Comparison of ENCODE assay signal across 10 cellular contexts in the genomic region with DNA sequence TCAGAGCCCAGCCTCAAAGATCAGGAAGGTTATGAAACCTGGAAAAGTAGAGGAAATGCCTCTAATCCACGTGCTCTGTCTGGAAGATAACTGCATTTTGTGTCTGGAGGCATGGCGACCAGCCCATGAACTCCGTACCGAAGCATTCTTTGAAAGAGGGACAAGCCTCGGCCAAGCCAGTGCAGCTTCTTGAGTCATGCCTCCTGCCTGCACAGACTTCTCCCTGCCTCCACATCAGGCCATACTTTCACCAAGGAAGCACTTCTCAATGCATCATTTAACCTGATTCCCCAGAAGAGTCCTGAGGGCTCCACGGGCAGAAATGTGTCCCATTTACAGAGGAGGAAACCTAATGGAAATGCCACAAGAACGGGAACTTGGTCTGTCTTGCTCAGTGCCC. TPM values are rescaled to one million over a fixed set of nuclear protein-coding genes. Genes with fewer than 3 reads are reported as not detected.
A peak's percentile ranks its signal among the peaks of the same experiment; 100 is the strongest.
DNase-seq lines count a peak whose midpoint lies in the region; ATAC-seq and TF ChIP-seq lines count a peak whose summit lies in the region.
"Had no signal": no experiment of that assay in that cellular context is flagged by ENCODE, and none has a peak within 500 bp of the region (broad histone marks: within the 10 kb centered on the region; RNA-seq: fewer than 3 reads in every experiment).

No MANE protein-coding gene starts in this region.

- TF ChIP-seq EP300 in transverse colon (IDR thresholded peaks at IDR 0.05; ENCODE audit: low read depth) = no peak

- no peak overlapping the region for H3K4me3 Mint-ChIP-seq in activated CD4-positive, alpha-beta T cell treated with anti-CD3 and anti-CD28 coated beads for 36 hours
- H3K4me3 Mint-ChIP-seq in brain = peak overlapping the region; percentile 89 to 94 (median 91)

- peaks cover 57% of the 10 kb centered on the region for H3K4me1 Mint-ChIP-seq in activated CD4-positive, alpha-beta T cell treated with anti-CD3 and anti-CD28 coated beads for 36 hours
- H3K4me1 Mint-ChIP-seq in brain = peaks cover 59% of the 10 kb centered on the region

- no peaks in the 10 kb centered on the region for H3K36me3 ChIP-seq in transverse colon

- whole genome bisulfite sequencing in transverse colon (ENCODE audit: low coverage in 1 of 2), 2 donors = 20 to 65% methylated on average over 1 to 7 of the region's 7 CpGs

- CTCF ChIA-PET in activated CD4-positive, alpha-beta T cell treated with anti-CD3 and anti-CD28 coated beads for 36 hours (lab: Charles Lee) = interaction anchor here (1.0 to 3.8 kb wide), 3 partner anchors 17 to 85 kb away, joined by 3 to 22 read pairs (median 3); no protein-coding TSS in a partner anchor

- DNase-seq in activated CD4-positive, alpha-beta T cell treated with anti-CD3 and anti-CD28 coated beads for 36 hours = no peak
- DNase-seq in activated CD4-positive, alpha-beta T cell treated with anti-CD3 and anti-CD28 coated beads, Interleukin-2, amount 50 U/mL, for 4 hours = no peak
- DNase-seq in kidney glomerular epithelial cell (lab: John Stamatoyannopoulos, UW) = peak; percentile 22
- no peak for DNase-seq in transverse colon
- no peak for DNase-seq in HPDE6-E6E7 (ENCODE audit: extremely low spot score)
- DNase-seq in omental fat pad (ENCODE audit: low spot score) = no peak
- no peak for DNase-seq in NK-92 treated with Interleukin-12 subunit alpha and Interleukin-12 subunit beta, amount 100 ng/mL, for 24 hours (lab: John Stamatoyannopoulos, UW)
- DNase-seq: activated CD4-positive, alpha-beta T cell treated with anti-CD3 and anti-CD28 coated beads, Interleukin-2, amount 50 U/mL, for 48 hours; NCI-H510A had no signal

- no peak for TF ChIP-seq POLR2A in transverse colon (IDR thresholded peaks at IDR 0.05)

- POLR2A ChIA-PET in activated CD4-positive, alpha-beta T cell treated with anti-CD3 and anti-CD28 coated beads for 36 hours (lab: Charles Lee) = interaction anchor here (0.6 to 1.5 kb wide), 3 partner anchors 8 to 82 kb away, joined by 3 to 5 read pairs (median 5); no protein-coding TSS in a partner anchor

- no peaks in the 10 kb centered on the region for H3K9me3 ChIP-seq in transverse colon

- H3K27ac ChIP-seq in transverse colon = peak overlapping the region; percentile 93 to 99 (median 96)

- intact Hi-C loops in activated CD4-positive, alpha-beta T cell treated with anti-CD3 and anti-CD28 coated beads for 36 hours (cut with DNase I, micrococcal nuclease) = loop anchor here (2.0 to 10.0 kb wide), 6 partner anchors 21 to 1158 kb away; a partner anchor contains a TSS
- intact Hi-C loops in transverse colon (cut with DNase I; ENCODE audit: low total_unique reads) = loop anchor here (2.0 to 5.0 kb wide), 4 partner anchors 23 to 117 kb away; no protein-coding TSS in a partner anchor

- no peaks in the 10 kb centered on the region for H3K27me3 ChIP-seq in transverse colon

- H3K27me3 Mint-ChIP-seq in activated CD4-positive, alpha-beta T cell treated with anti-CD3 and anti-CD28 coated beads for 36 hours = peaks cover 2% of the 10 kb centered on the region
- peaks cover 8% of the 10 kb centered on the region for H3K27me3 Mint-ChIP-seq in brain

- H3K9me3 Mint-ChIP-seq in activated CD4-positive, alpha-beta T cell treated with anti-CD3 and anti-CD28 coated beads for 36 hours (ENCODE audit: low read depth) = peaks cover 9% of the 10 kb centered on the region
- no peaks in the 10 kb centered on the region for H3K9me3 Mint-ChIP-seq in brain

- H3K27ac Mint-ChIP-seq in activated CD4-positive, alpha-beta T cell treated with anti-CD3 and anti-CD28 coated beads for 36 hours = peak overlapping the region; percentile 35
- H3K27ac Mint-ChIP-seq in brain = peak overlapping the region in 4 of 5 experiments; percentile 4 to 95 (median 92)

- peak overlapping the region in 2 of 4 donors; percentile 71 to 75 for H3K4me3 ChIP-seq in transverse colon

- H3K4me1 ChIP-seq in transverse colon = peaks cover 31 to 80% (median 49%) of the 10 kb centered on the region in 4 donors

- no peak for ATAC-seq in activated CD4-positive, alpha-beta T cell treated with anti-CD3 and anti-CD28 coated beads for 36 hours
- ATAC-seq in omental fat pad (ENCODE audit: low FRiP score) = no peak

- TF ChIP-seq CTCF in brain (conservative IDR thresholded peaks at IDR 0.05) (no peak), transverse colon (IDR thresholded peaks at IDR 0.05) (no peak), omental fat pad (IDR thresholded peaks at IDR 0.05) (no peak)

- H3K36me3 Mint-ChIP-seq in activated CD4-positive, alpha-beta T cell treated with anti-CD3 and anti-CD28 coated beads for 36 hours (ENCODE audit: low read depth) = peaks cover 49% of the 10 kb centered on the region
- H3K36me3 Mint-ChIP-seq in brain = peaks cover 32% of the 10 kb centered on the region

- in situ Hi-C loops in transverse colon (cut with MboI; ENCODE audit: low pct_ligation_motif_present in 1 of 4, low pct_unique_long_range_greater_than_20kb in 1 of 4, low sequenced_read_pairs in 3 of 4) = no loop called here

RNA-seq across cellular contexts. Expression of a gene that starts 3.4 kb away (rescaled TPM):
- 100 to 1,000 TPM in 1 of 2 experiments, 10 to 100 TPM in 1; 92.8 to 146 TPM for total RNA-seq in activated CD4-positive, alpha-beta T cell treated with anti-CD3 and anti-CD28 coated beads for 36 hours
- 84.2 TPM for polyA plus RNA-seq in brain (ENCODE audit: insufficient read depth, low read depth, low replicate concordance)
- total RNA-seq in transverse colon (100 to 1,000 TPM; 127 to 403 (median 197) TPM), omental fat pad (100 to 1,000 TPM; 103 to 254 (median 136) TPM)
